ENCODE assay signal across 1 cellular context in genomic region chr2:33577660-33578059, GRCh38.
A peak's percentile ranks its signal among the peaks of the same experiment; 100 is the strongest.
TF ChIP-seq lines count a peak whose summit lies in the region.

No MANE protein-coding gene starts in this region.

TF ChIP-seq in IMR-90, 13 proteins besides CTCF, POLR2A, EP300 and RAD21:
- peak; percentile 26; the same call in 1 of the 2 replicates for TF ChIP-seq CEBPB (IDR thresholded peaks at IDR 0.05; ENCODE audit: low read depth, low read length)
- TF ChIP-seq ELK1 (IDR thresholded peaks at IDR 0.05; ENCODE audit: borderline replicate concordance, low read depth, low read length) = no peak
